7 cellular contexts compared by ENCODE assay signal in genomic region chr2:69012310-69013122, GRCh38. TPM values are rescaled to one million over a fixed set of nuclear protein-coding genes. Genes with fewer than 3 reads are reported as not detected.
DNase-seq lines count a peak whose midpoint lies in the region; ATAC-seq, FAIRE-seq and TF ChIP-seq lines count a peak whose summit lies in the region.

No MANE protein-coding gene starts in this region.

- no peak for TF ChIP-seq EP300 in GM12878 (IDR thresholded peaks at IDR 0.05; ENCODE audit: borderline replicate concordance in 1 of 2, control insufficient read depth in 1 of 2, low read depth in 2 of 2, low read length in 2 of 2)

- H3K4me2 ChIP-seq in GM12878 (ENCODE audit: control insufficient read depth, insufficient read depth) = no peak overlapping the region

- intact Hi-C loops in GM12878 (cut with micrococcal nuclease; ENCODE audit: unreplicated experiment) (loop anchor here (5.0 kb wide), 1 partner anchor 295 kb away; no protein-coding TSS in a partner anchor), sciatic nerve (cut with DNase I) (no loop called here)

- POLR2A ChIA-PET in GM12878 (lab: Charles Lee) = no interaction called here

- DNase-seq in GM04504 (ENCODE audit: low read depth) (peak; percentile 67), SW 1271 (lab: John Stamatoyannopoulos, UW) (peak; percentile 22 to 85), GM12878 (ENCODE audit: low read depth, low spot score) (no peak), sciatic nerve (ENCODE audit: low spot score) (peak; percentile 90)
- peak; percentile 51 for DNase-seq in Jurkat, Clone E6-1 (ENCODE audit: low read depth, low spot score)

- no peaks in the 10 kb centered on the region for H4K20me1 ChIP-seq in GM12878 (ENCODE audit: control insufficient read depth, insufficient read depth)

- no peak overlapping the region for H3K27ac ChIP-seq in GM12878 (ENCODE audit: control insufficient read depth, insufficient read depth)

- H3K9ac ChIP-seq in GM12878 (ENCODE audit: control insufficient read depth, insufficient read depth, low read length) = no peak overlapping the region

- H3K4me1 ChIP-seq in GM12878 (ENCODE audit: control insufficient read depth, insufficient read depth, low read length) = no peaks in the 10 kb centered on the region; the same call in 1 of the 2 replicates

- in situ Hi-C loops in GM12878 (cut with MboI) = loop anchor here (25.0 kb wide), 1 partner anchor 700 kb away; no protein-coding TSS in a partner anchor

- SMC1A ChIA-PET in GM12878 (lab: Charles Lee; ENCODE audit: uncharacterized antibody, unreplicated experiment) = no interaction called here

- ATAC-seq in GM12878 = peak; percentile 85
- peak; percentile 81 for ATAC-seq in sciatic nerve
- ATAC-seq in GM18498 (IDR thresholded peaks at IDR 0.05; ENCODE audit: unreplicated experiment) = no peak

- no TSS peak for BruUV-seq in GM12878 (replicated peaks; lab: Mats Ljungman, UMichigan)

- TF ChIP-seq CTCF in GM12878 (IDR thresholded peaks at IDR 0.05 in 2 of 3, conservative IDR thresholded peaks at IDR 0.05 in 1 of 3; ENCODE audit: control insufficient read depth in 2 of 3, extremely low read depth in 1 of 3, insufficient read depth in 1 of 3, low read depth in 3 of 3, low read length in 3 of 3) = peak; percentile 42 to 57 (median 52)

- CTCF ChIA-PET in GM12878 (lab: Yijun Ruan, JAX) = interaction anchor here (0.7 kb wide), 1 partner anchor 39 kb away, joined by 3 read pairs; no protein-coding TSS in a partner anchor

- TF ChIP-seq RAD21 in GM12878 (IDR thresholded peaks at IDR 0.05; ENCODE audit: insufficient read depth, low read depth, low read length) = peak; percentile 43; the same call in 1 of the 2 replicates

- H3K79me2 ChIP-seq in GM12878 (ENCODE audit: control insufficient read depth, insufficient read depth, low read length) = no peaks in the 10 kb centered on the region

- 6% methylated on average over 25 of the region's 27 CpGs for WGBS in GM12878 (ENCODE audit: insufficient coverage, insufficient replicate concordance, low lambda C conversion rate, missing lambda C conversion rate)

- RAD21 ChIA-PET in GM12878 (lab: Charles Lee; ENCODE audit: unreplicated experiment) = no interaction called here

- peak overlapping the region; percentile 83 for H3K4me3 ChIP-seq in Jurkat, Clone E6-1 (ENCODE audit: low read length)
- H3K4me3 ChIP-seq in GM12878 (no peak overlapping the region), iPS-11a (ENCODE audit: low read depth, low read length) (peak overlapping the region; percentile 88)

- no peaks in the 10 kb centered on the region for H3K9me3 ChIP-seq in GM12878 (replicated peaks; ENCODE audit: control insufficient read depth, insufficient read depth, low read length)

- H3K27me3 ChIP-seq in GM12878 (replicated peaks in 1 of 2; ENCODE audit: control insufficient read depth in 2 of 2, insufficient read depth in 2 of 2, low read length in 1 of 2) = peaks cover 6 to 14% of the 10 kb centered on the region in 2 experiments

- FAIRE-seq in GM12878 (lab: Jason Lieb, UNC) = peak; percentile 27

- H3K36me3 ChIP-seq in GM12878 (ENCODE audit: control insufficient read depth in 2 of 2, insufficient read depth in 2 of 2, low read length in 1 of 2) = no peaks in the 10 kb centered on the region

- TF ChIP-seq POLR2A in GM12878 (IDR thresholded peaks at IDR 0.05; ENCODE audit: low read depth, low read length) = no peak

- H2AFZ ChIP-seq in GM12878 (ENCODE audit: control insufficient read depth, low read depth, low read length) = no peak overlapping the region

TF ChIP-seq in GM12878, 131 proteins besides CTCF, POLR2A, EP300 and RAD21:
- no peak for TF ChIP-seq SUZ12 (IDR thresholded peaks at IDR 0.05; ENCODE audit: unreplicated experiment)
- TF ChIP-seq SMC3 (IDR thresholded peaks at IDR 0.05; ENCODE audit: borderline replicate concordance, low read length) = peak; percentile 24; the same call in 1 of the 2 replicates
TF ChIP-seq in GM12878: peak in this region for 1.

RNA-seq across cellular contexts. Expression of gene ANTXR1, which starts 0.5 kb away (rescaled TPM):
- polyA plus RNA-seq in Jurkat, Clone E6-1 (2012; ENCODE audit: insufficient read depth, insufficient read length) = 5.5 TPM
- total RNA-seq in GM12878 (2013; cell fraction: nucleolus; rRNA removed) = not detected in 2 replicates
- total RNA-seq in GM12878 (2014; rRNA removed) (not detected in 2 replicates), GM12878 (2014; rRNA removed; fragmentation: Illumina TruSeq; extraction: Trizol) (not detected in 2 replicates), GM12878 (2021) (0.26 and 0.32 TPM in 2 replicates), sciatic nerve (89.9 TPM)
- not detected for polyA plus RNA-seq in GM12878 (2011; ENCODE audit: low read depth)
- polyA plus RNA-seq in GM12878 (2011; rRNA removed) (not detected in 2 replicates), GM12878 (2014; fragmentation: Illumina TruSeq; extraction: Trizol) (not detected in 2 replicates), GM12878 (2014; fragmentation: Nextera tagmentation; extraction: Ambion mirVana) (not detected), GM12878 (2014; rRNA removed) (not detected in 2 replicates), GM12878 (2016; fragmentation: Nextera tagmentation; extraction: Ambion mirVana) (under 1 TPM in 1 of 2 experiments, not detected in 1; 0.09 TPM)
- under 0.01 TPM in 1 of 2 replicates, not detected in the other for polyA plus RNA-seq in GM12878 (2011; cell fraction: cytosol; rRNA removed)
- polyA plus RNA-seq in GM12878 (2011; cell fraction: nucleus; rRNA removed) = not detected in 2 replicates
- 0.03 TPM in 1 of 2 replicates, not detected in the other for polyA plus RNA-seq in GM12878 (2012)
- polyA minus RNA-seq in GM12878 (2011; rRNA and poly(A)+ RNA removed) = not detected in 2 replicates
- 0.21 TPM in 1 of 2 replicates, not detected in the other for polyA minus RNA-seq in GM12878 (2011; cell fraction: cytosol; rRNA and poly(A)+ RNA removed)
- under 0.01 TPM in 1 of 2 replicates, not detected in the other for polyA minus RNA-seq in GM12878 (2011; cell fraction: nucleus; rRNA and poly(A)+ RNA removed)

RNA-seq across cellular contexts. Expression of gene GKN1, which starts 38.1 kb away (rescaled TPM):
- polyA plus RNA-seq in Jurkat, Clone E6-1 (2012; ENCODE audit: insufficient read depth, insufficient read length) = not detected
- not detected in 2 replicates for total RNA-seq in GM12878 (2013; cell fraction: nucleolus; rRNA removed)
- total RNA-seq in GM12878 (2014; rRNA removed) (not detected in 2 replicates), GM12878 (2014; rRNA removed; fragmentation: Illumina TruSeq; extraction: Trizol) (not detected in 2 replicates), GM12878 (2021) (not detected in 2 replicates), sciatic nerve (not detected)
- polyA plus RNA-seq in GM12878 (2011; ENCODE audit: low read depth) = not detected
- polyA plus RNA-seq in GM12878 (2011; rRNA removed) (not detected in 2 replicates), GM12878 (2014; fragmentation: Illumina TruSeq; extraction: Trizol) (not detected in 2 replicates), GM12878 (2014; fragmentation: Nextera tagmentation; extraction: Ambion mirVana) (not detected), GM12878 (2014; rRNA removed) (not detected in 2 replicates), GM12878 (2016; fragmentation: Nextera tagmentation; extraction: Ambion mirVana) (not detected)
- polyA plus RNA-seq in GM12878 (2011; cell fraction: cytosol; rRNA removed) = not detected in 2 replicates
- polyA plus RNA-seq in GM12878 (2011; cell fraction: nucleus; rRNA removed) = not detected in 2 replicates
- not detected in 2 replicates for polyA plus RNA-seq in GM12878 (2012)
- polyA minus RNA-seq in GM12878 (2011; rRNA and poly(A)+ RNA removed) = not detected in 2 replicates
- polyA minus RNA-seq in GM12878 (2011; cell fraction: cytosol; rRNA and poly(A)+ RNA removed) = not detected in 2 replicates
- not detected in 2 replicates for polyA minus RNA-seq in GM12878 (2011; cell fraction: nucleus; rRNA and poly(A)+ RNA removed)

RNA-seq across cellular contexts. Expression of gene GKN2, which starts 59.8 kb away (rescaled TPM):
- polyA plus RNA-seq in Jurkat, Clone E6-1 (2012; ENCODE audit: insufficient read depth, insufficient read length) = not detected
- not detected in 2 replicates for total RNA-seq in GM12878 (2013; cell fraction: nucleolus; rRNA removed)
- not detected in 2 replicates for total RNA-seq in GM12878 (2014; rRNA removed)
- not detected in 2 replicates for total RNA-seq in GM12878 (2014; rRNA removed; fragmentation: Illumina TruSeq; extraction: Trizol)
- total RNA-seq in GM12878 (2021) = not detected in 2 replicates
- not detected for polyA plus RNA-seq in GM12878 (2011; ENCODE audit: low read depth)
- polyA plus RNA-seq in GM12878 (2011; rRNA removed) = 0.19 TPM in 1 of 2 replicates, not detected in the other
- polyA plus RNA-seq in GM12878 (2011; cell fraction: cytosol; rRNA removed) = not detected in 2 replicates
- not detected in 2 replicates for polyA plus RNA-seq in GM12878 (2011; cell fraction: nucleus; rRNA removed)
- not detected in 2 replicates for polyA plus RNA-seq in GM12878 (2012)
- polyA plus RNA-seq in GM12878 (2014; fragmentation: Illumina TruSeq; extraction: Trizol) = not detected in 2 replicates
- polyA plus RNA-seq in GM12878 (2014; fragmentation: Nextera tagmentation; extraction: Ambion mirVana) = not detected
- not detected in 2 replicates for polyA plus RNA-seq in GM12878 (2014; rRNA removed)
- polyA plus RNA-seq in GM12878 (2016; fragmentation: Nextera tagmentation; extraction: Ambion mirVana) = not detected
- polyA minus RNA-seq in GM12878 (2011; rRNA and poly(A)+ RNA removed) = not detected in 2 replicates
- not detected in 2 replicates for polyA minus RNA-seq in GM12878 (2011; cell fraction: cytosol; rRNA and poly(A)+ RNA removed)
- polyA minus RNA-seq in GM12878 (2011; cell fraction: nucleus; rRNA and poly(A)+ RNA removed) = not detected in 2 replicates
- total RNA-seq in sciatic nerve = not detected

Comparison
In these comparisons a context has a peak if more than half of its experiments do, and no peak if none do; other contexts are left out.
1. RNA of gene ANTXR1, which starts 0.5 kb away (total RNA-seq): 89.9 TPM in sciatic nerve (single experiment); 0.26 to 0.32 TPM in GM12878; every median in the first group is over 10 times any median in the second.